ENCODE assay signal across 11 cellular contexts in genomic region chr16:4942481-4942880, GRCh38. TPM values are rescaled to one million over a fixed set of nuclear protein-coding genes. Genes with fewer than 3 reads are reported as not detected.
DNase-seq lines count a peak whose midpoint lies in the region; ATAC-seq, FAIRE-seq and TF ChIP-seq lines count a peak whose summit lies in the region.
"Had no signal": no experiment of that assay in that cellular context is flagged by ENCODE, and none has a peak within 500 bp of the region (broad histone marks: within the 10 kb centered on the region; RNA-seq: fewer than 3 reads in every experiment).

No MANE protein-coding gene starts in this region.

- TF ChIP-seq POLR2A in uterus (IDR thresholded peaks at IDR 0.05): no peak
- TF ChIP-seq POLR2A in GM12892 (IDR thresholded peaks at IDR 0.05; ENCODE audit: low read depth, low read length): no peak

- H3K36me3 ChIP-seq in right atrium auricular region: no peaks in the 10 kb centered on the region
- H3K36me3 ChIP-seq in endodermal cell (ENCODE audit: control insufficient read depth, insufficient read depth, low read length): no peaks in the 10 kb centered on the region
- H3K36me3 ChIP-seq in uterus: no peaks in the 10 kb centered on the region

- no peaks in the 10 kb centered on the region for H3K9me3 ChIP-seq in right atrium auricular region
- H3K9me3 ChIP-seq in endodermal cell (ENCODE audit: control insufficient read depth, low read length): no peaks in the 10 kb centered on the region
- no peaks in the 10 kb centered on the region for H3K9me3 ChIP-seq in uterus

- peak overlapping the region; percentile 71 for H3K27ac ChIP-seq in right atrium auricular region
- no peak overlapping the region for H3K27ac ChIP-seq in endodermal cell (ENCODE audit: low read depth, low read length)
- peak overlapping the region; percentile 94 to 97 for H3K27ac ChIP-seq in uterus

- H3K4me3 Mint-ChIP-seq in endodermal cell (no peak overlapping the region), osteocyte (ENCODE audit: unreplicated experiment) (peak overlapping the region; percentile 47)
- H3K4me3 Mint-ChIP-seq: activated naive CD8-positive, alpha-beta T cell treated with anti-CD3 and anti-CD28 coated beads, Interleukin-2, amount 50 U/mL, for 24 hours; mesothelial cell of epicardium had no signal

- peak overlapping the region; percentile 94 for H3K27ac Mint-ChIP-seq in endodermal cell
- H3K27ac Mint-ChIP-seq in osteocyte (ENCODE audit: unreplicated experiment): peak overlapping the region; percentile 99
- H3K27ac Mint-ChIP-seq: activated naive CD8-positive, alpha-beta T cell treated with anti-CD3 and anti-CD28 coated beads, Interleukin-2, amount 50 U/mL, for 24 hours had no signal

- 88 to 90% methylated on average over 8 to 9 of the region's 9 CpGs for WGBS in endodermal cell (ENCODE audit: insufficient coverage in 1 of 2, insufficient read length in 1 of 2), 2 experiments

- H3K9me3 Mint-ChIP-seq in endodermal cell (no peaks in the 10 kb centered on the region), osteocyte (ENCODE audit: unreplicated experiment) (no peaks in the 10 kb centered on the region)
- H3K9me3 Mint-ChIP-seq: activated naive CD8-positive, alpha-beta T cell treated with anti-CD3 and anti-CD28 coated beads, Interleukin-2, amount 50 U/mL, for 24 hours; mesothelial cell of epicardium had no signal

- intact Hi-C loops in left ventricle myocardium superior (cut with micrococcal nuclease): no loop called here
- intact Hi-C loops in uterus (cut with DNase I; ENCODE audit: low total_unique reads): no loop called here

- H3K4me1 Mint-ChIP-seq in endodermal cell: peaks cover 23% of the 10 kb centered on the region
- peaks cover 51% of the 10 kb centered on the region for H3K4me1 Mint-ChIP-seq in osteocyte (ENCODE audit: unreplicated experiment)

- H3K27me3 ChIP-seq in right atrium auricular region: no peaks in the 10 kb centered on the region
- no peaks in the 10 kb centered on the region for H3K27me3 ChIP-seq in endodermal cell (ENCODE audit: control insufficient read depth, insufficient read depth, low read length, poor library complexity, severe bottlenecking)
- no peaks in the 10 kb centered on the region for H3K27me3 ChIP-seq in uterus

- H3K27me3 Mint-ChIP-seq in endodermal cell (ENCODE audit: insufficient read depth) (peaks cover 5% of the 10 kb centered on the region), osteocyte (ENCODE audit: unreplicated experiment) (no peaks in the 10 kb centered on the region)

- H3K4me3 ChIP-seq in right atrium auricular region (no peak overlapping the region), endodermal cell (ENCODE audit: low read length) (no peak overlapping the region), uterus (no peak overlapping the region)

- FAIRE-seq in GM12892 (lab: Jason Lieb, UNC): no peak

- ATAC-seq in left ventricle myocardium superior: no peak
- ATAC-seq: activated naive CD8-positive, alpha-beta T cell treated with anti-CD3 and anti-CD28 coated beads, Interleukin-2, amount 50 U/mL, for 24 hours had no signal

- H3K4me1 ChIP-seq in right atrium auricular region (peaks cover 0 to 39% of the 10 kb centered on the region in 2 donors), endodermal cell (ENCODE audit: control insufficient read depth, insufficient read depth, low read length) (peaks cover 6% of the 10 kb centered on the region), uterus (peaks cover 18 to 28% of the 10 kb centered on the region in 2 donors)

- H3K9ac ChIP-seq in endodermal cell (ENCODE audit: extremely low read depth, low read length, poor library complexity, severe bottlenecking): no peak overlapping the region

- DNase-seq in right atrium auricular region (ENCODE audit: low spot score) (no peak), left ventricle myocardium superior (no peak), endodermal cell (no peak), osteocyte (ENCODE audit: extremely low spot score, unreplicated experiment) (no peak), uterus (peak; percentile 36 to 40), SKM-1 (lab: John Stamatoyannopoulos, UW; ENCODE audit: unreplicated experiment) (no peak), GM12892 (ENCODE audit: insufficient read length) (no peak)
- DNase-seq in stimulated activated CD8-positive, alpha-beta memory T cell treated with anti-CD3 and anti-CD28 coated beads, Interleukin-4, amount 100 ng/mL, for 48 hours: no peak
- DNase-seq: activated naive CD8-positive, alpha-beta T cell treated with anti-CD3 and anti-CD28 coated beads, Interleukin-2, amount 50 U/mL, for 24 hours; OCI-M1 had no signal

- TF ChIP-seq CTCF in right atrium auricular region (IDR thresholded peaks at IDR 0.05) (no peak), endodermal cell (conservative IDR thresholded peaks at IDR 0.05) (no peak), osteocyte (IDR thresholded peaks at IDR 0.05) (no peak), uterus (IDR thresholded peaks at IDR 0.05) (no peak)

- H3K36me3 Mint-ChIP-seq in endodermal cell (ENCODE audit: low read depth) (no peaks in the 10 kb centered on the region), osteocyte (ENCODE audit: unreplicated experiment) (no peaks in the 10 kb centered on the region)
- H3K36me3 Mint-ChIP-seq: mesothelial cell of epicardium had no signal

RNA-seq across cellular contexts. Expression of gene PPL, which starts 5.5 kb away (rescaled TPM):
- total RNA-seq in right atrium auricular region (10 to 100 TPM in 1 of 2 donors, 1 to 10 TPM in 1; 7.5 to 17.1 TPM), left ventricle myocardium superior (18.4 TPM), endodermal cell (10 to 100 TPM; 37.8 to 48.5 TPM), osteocyte (9.7 and 10.3 TPM in 2 replicates), uterus (10 to 100 TPM in 3 of 4 donors, 1 to 10 TPM in 1; 8.7 to 39.6 (median 15.2) TPM)
- 4.7 TPM for polyA plus RNA-seq in endodermal cell (2013, experiment 1 of 2)
- polyA plus RNA-seq in endodermal cell (2013, experiment 2 of 2): 3.6 TPM
- 0.08 TPM for polyA plus RNA-seq in GM12892 (2012; ENCODE audit: missing spikeins)

RNA-seq across cellular contexts. Expression of gene SEC14L5, which starts 15.6 kb away (rescaled TPM):
- 1 to 10 TPM in 1 of 2 donors, under 1 TPM in 1; 0.28 to 2.0 TPM for total RNA-seq in right atrium auricular region
- 31.4 TPM for total RNA-seq in left ventricle myocardium superior
- under 1 TPM; 0.22 to 0.33 TPM for total RNA-seq in endodermal cell
- polyA plus RNA-seq in endodermal cell (2013, experiment 1 of 2): 0.89 TPM
- polyA plus RNA-seq in endodermal cell (2013, experiment 2 of 2): 0.37 TPM
- not detected in 2 replicates for total RNA-seq in osteocyte
- 1 to 10 TPM in 1 of 4 donors, under 1 TPM in 1, not detected in 2; 0.28 to 2.0 TPM for total RNA-seq in uterus
- polyA plus RNA-seq in GM12892 (2012; ENCODE audit: missing spikeins): not detected

Comparison
In these comparisons a context has a peak if more than half of its experiments do, and no peak if none do; other contexts are left out.
1. RNA of gene SEC14L5, which starts 15.6 kb away (total RNA-seq): 31.4 TPM in left ventricle myocardium superior (single experiment); 0.28 to 2.0 TPM in right atrium auricular region, 0.22 to 0.33 TPM in endodermal cell, 0.28 to 2.0 TPM in uterus and not detected in osteocyte; every median in the first group is over 10 times any median in the second.
2. DNase-seq: peak in uterus (2 of 2); none in right atrium auricular region (single experiment), left ventricle myocardium superior (single experiment), endodermal cell (single experiment), osteocyte (single experiment), SKM-1 (single experiment), GM12892 (single experiment) and stimulated activated CD8-positive, alpha-beta memory T cell treated with anti-CD3 and anti-CD28 coated beads, Interleukin-4, amount 100 ng/mL, for 48 hours (single experiment).